30 cellular contexts compared by ENCODE assay signal in the genomic region with DNA sequence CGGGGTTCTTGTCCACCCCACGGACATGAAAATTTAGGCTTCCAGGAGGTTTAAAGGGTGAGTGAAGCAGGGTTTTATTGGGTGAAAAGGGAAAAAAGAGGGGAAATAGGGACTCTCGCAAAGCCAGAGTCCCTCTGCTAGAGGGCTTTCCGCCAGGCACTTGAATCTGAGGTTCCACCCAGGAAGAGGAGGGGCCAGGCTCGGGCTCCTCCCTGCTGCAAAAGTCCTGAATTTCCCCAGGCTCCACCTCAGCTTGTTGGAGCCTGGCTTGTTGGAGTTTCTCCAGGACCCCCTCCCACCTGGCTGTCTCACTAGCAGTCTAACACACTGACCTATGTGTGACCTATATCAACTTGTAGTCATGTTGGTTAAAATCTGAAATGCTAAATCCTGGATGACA.
"Had no signal": no experiment of that assay in that cellular context is flagged by ENCODE, and none has a peak within 500 bp of the region (broad histone marks: within the 10 kb centered on the region; RNA-seq: fewer than 3 reads in every experiment).

No MANE protein-coding gene starts in this region.

- H3K9me3 Mint-ChIP-seq: central memory CD8-positive, alpha-beta T cell had no signal

- H3K27me3 Mint-ChIP-seq: activated CD4-positive, alpha-beta memory T cell treated with anti-CD3 and anti-CD28 coated beads, Interleukin-2, amount 10 ng/mL, durations not matched to agents 7 days and 5 days; activated CD4-positive, alpha-beta T cell treated with anti-CD3 and anti-CD28 coated beads for 36 hours; activated CD4-positive, alpha-beta T cell treated with anti-CD3 and anti-CD28 coated beads, Interleukin-2, amount 10 ng/mL, durations not matched to agents 7 days and 5 days; activated CD8-positive, alpha-beta memory T cell treated with anti-CD3 and anti-CD28 coated beads, Interleukin-2, amount 10 ng/mL, durations not matched to agents 7 days and 5 days; activated naive CD4-positive, alpha-beta T cell treated with anti-CD3 and anti-CD28 coated beads, Interleukin-2, amount 50 U/mL, for 24 hours; activated naive CD8-positive, alpha-beta T cell treated with anti-CD3 and anti-CD28 coated beads, Interleukin-2, amount 10 ng/mL, durations not matched to agents 7 days and 5 days; activated T-helper 17 cell treated with anti-CD3 and anti-CD28 coated beads, Interleukin-2, amount 50 U/mL, for 72 hours; central memory CD8-positive, alpha-beta T cell had no signal

- DNase-seq: activated CD4-positive, alpha-beta memory T cell treated with anti-CD3 and anti-CD28 coated beads, Interleukin-2, amount 10 ng/mL, durations not matched to agents 7 days and 5 days; activated CD4-positive, alpha-beta T cell treated with anti-CD3 and anti-CD28 coated beads for 36 hours; activated CD4-positive, alpha-beta T cell treated with anti-CD3 and anti-CD28 coated beads, Interleukin-2, amount 10 ng/mL, durations not matched to agents 7 days and 5 days; activated CD8-positive, alpha-beta memory T cell treated with anti-CD3 and anti-CD28 coated beads for 24 hours; activated CD8-positive, alpha-beta memory T cell treated with anti-CD3 and anti-CD28 coated beads, Interleukin-2, amount 10 ng/mL, durations not matched to agents 7 days and 5 days; activated CD8-positive, alpha-beta memory T cell treated with anti-CD3 and anti-CD28 coated beads, Interleukin-2, amount 50 U/mL, for 48 hours; activated effector memory CD4-positive, alpha-beta T cell treated with anti-CD3 and anti-CD28 coated beads, Interleukin-2, amount 50 U/mL, for 16 hours; activated naive CD4-positive, alpha-beta T cell; activated naive CD8-positive, alpha-beta T cell treated with anti-CD3 and anti-CD28 coated beads, Interleukin-2, amount 10 ng/mL, durations not matched to agents 7 days and 5 days; activated T-cell treated with anti-CD3 and anti-CD28 coated beads, Interleukin-2, amount 50 U/mL, for 72 hours; amygdala; NCI-H1105; NCI-H1417 treated with DMSO at 0.1 percent for 48 hours; NCI-H1694; NCI-H1930; NCI-H2081 treated with DMSO at 0.1 percent for 48 hours; NCI-H345; NCI-H524 treated with DMSO at 0.1 percent for 48 hours; OCI-M1; SHP77; SJCRH30 had no signal

- H3K4me1 Mint-ChIP-seq: activated CD8-positive, alpha-beta memory T cell treated with anti-CD3 and anti-CD28 coated beads, Interleukin-2, amount 10 ng/mL, durations not matched to agents 7 days and 5 days had no signal

- H3K4me3 Mint-ChIP-seq: activated CD4-positive, alpha-beta memory T cell treated with anti-CD3 and anti-CD28 coated beads, Interleukin-2, amount 10 ng/mL, durations not matched to agents 7 days and 5 days; activated CD4-positive, alpha-beta T cell treated with anti-CD3 and anti-CD28 coated beads for 36 hours; activated CD4-positive, alpha-beta T cell treated with anti-CD3 and anti-CD28 coated beads, Interleukin-2, amount 10 ng/mL, durations not matched to agents 7 days and 5 days; activated CD8-positive, alpha-beta memory T cell treated with anti-CD3 and anti-CD28 coated beads, Interleukin-2, amount 10 ng/mL, durations not matched to agents 7 days and 5 days; activated naive CD4-positive, alpha-beta T cell treated with anti-CD3 and anti-CD28 coated beads, Interleukin-2, amount 50 U/mL, for 24 hours; activated naive CD8-positive, alpha-beta T cell treated with anti-CD3 and anti-CD28 coated beads, Interleukin-2, amount 10 ng/mL, durations not matched to agents 7 days and 5 days; activated T-cell treated with anti-CD3 and anti-CD28 coated beads, Interleukin-2, amount 50 U/mL, for 72 hours; activated T-helper 17 cell treated with anti-CD3 and anti-CD28 coated beads, Interleukin-2, amount 50 U/mL, for 72 hours; central memory CD8-positive, alpha-beta T cell had no signal

- H3K9me3 ChIP-seq: SJCRH30 had no signal

- H3K4me1 ChIP-seq: ascending aorta, SJCRH30 had no signal

- H3K27me3 ChIP-seq: ascending aorta, cardiac muscle cell, SJCRH30 had no signal

- FAIRE-seq: TTC549 had no signal

- ATAC-seq: activated CD4-positive, alpha-beta T cell treated with anti-CD3 and anti-CD28 coated beads for 36 hours; activated CD4-positive, CD25-positive, alpha-beta regulatory T cell treated with anti-CD3 and anti-CD28 coated beads, Interleukin-2, amount 50 U/mL, for 24 hours; activated CD8-positive, alpha-beta memory T cell treated with anti-CD3 and anti-CD28 coated beads, Interleukin-2, amount 10 ng/mL, durations not matched to agents 7 days and 5 days; activated T-cell treated with anti-CD3 and anti-CD28 coated beads, Interleukin-2, amount 50 U/mL, for 72 hours; activated T-helper 17 cell treated with anti-CD3 and anti-CD28 coated beads, Interleukin-2, amount 50 U/mL, for 72 hours; Panc1 had no signal

- H3K4me3 ChIP-seq: ascending aorta, cardiac muscle cell, SJCRH30, SK-N-MC had no signal

- H3K27ac ChIP-seq: ascending aorta, cardiac muscle cell, SJCRH30, SK-N-MC had no signal

- H3K27ac Mint-ChIP-seq: activated CD4-positive, alpha-beta memory T cell treated with anti-CD3 and anti-CD28 coated beads, Interleukin-2, amount 10 ng/mL, durations not matched to agents 7 days and 5 days; activated CD4-positive, alpha-beta T cell treated with anti-CD3 and anti-CD28 coated beads for 36 hours; activated CD4-positive, alpha-beta T cell treated with anti-CD3 and anti-CD28 coated beads, Interleukin-2, amount 10 ng/mL, durations not matched to agents 7 days and 5 days; activated CD8-positive, alpha-beta memory T cell treated with anti-CD3 and anti-CD28 coated beads, Interleukin-2, amount 10 ng/mL, durations not matched to agents 7 days and 5 days; activated naive CD4-positive, alpha-beta T cell treated with anti-CD3 and anti-CD28 coated beads, Interleukin-2, amount 50 U/mL, for 24 hours; activated naive CD8-positive, alpha-beta T cell treated with anti-CD3 and anti-CD28 coated beads, Interleukin-2, amount 10 ng/mL, durations not matched to agents 7 days and 5 days; activated T-helper 17 cell treated with anti-CD3 and anti-CD28 coated beads, Interleukin-2, amount 50 U/mL, for 72 hours had no signal

- H3K36me3 ChIP-seq: cardiac muscle cell, SJCRH30 had no signal
